ENCODE assay signal across 12 cellular contexts in the genomic region with DNA sequence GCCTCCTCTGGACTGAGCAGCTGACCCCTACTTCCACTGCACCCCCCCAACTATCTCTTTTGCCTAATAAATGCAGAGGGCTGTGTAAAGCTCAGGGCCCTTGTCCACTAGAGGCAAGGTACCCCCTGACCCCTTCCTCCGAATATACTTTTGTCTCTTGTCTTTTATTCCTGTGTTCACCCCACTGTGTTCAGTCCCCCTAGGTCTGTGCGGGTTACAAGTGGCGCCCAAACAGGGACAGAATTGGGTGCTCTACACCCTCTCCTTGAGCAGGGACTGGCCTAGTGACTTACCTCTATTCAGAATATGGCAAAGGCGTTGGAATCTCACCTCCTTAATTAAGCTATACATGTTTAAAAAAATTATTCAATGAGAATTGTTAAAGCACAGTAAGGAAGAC. TPM values are rescaled to one million over a fixed set of nuclear protein-coding genes. Genes with fewer than 3 reads are reported as not detected.
A peak's percentile ranks its signal among the peaks of the same experiment; 100 is the strongest.
DNase-seq lines count a peak whose midpoint lies in the region; ATAC-seq lines count a peak whose summit lies in the region.
"Had no signal": no experiment of that assay in that cellular context is flagged by ENCODE, and none has a peak within 500 bp of the region (broad histone marks: within the 10 kb centered on the region; RNA-seq: fewer than 3 reads in every experiment).

No MANE protein-coding gene starts in this region.

- no peak overlapping the region for H2AFZ ChIP-seq in GM23248

- peaks cover 64 to 92% (median 87%) of the 10 kb centered on the region in 3 donors for H3K36me3 Mint-ChIP-seq in CD8-positive, alpha-beta memory T cell

- no peaks in the 10 kb centered on the region for H3K27me3 ChIP-seq in CD8-positive, alpha-beta memory T cell (ENCODE audit: insufficient read depth, low read length, poor library complexity, severe bottlenecking)
- no peaks in the 10 kb centered on the region for H3K27me3 ChIP-seq in GM23248 (replicated peaks; ENCODE audit: insufficient read depth)

- H3K4me3 ChIP-seq in CD8-positive, alpha-beta memory T cell (ENCODE audit: low read length), result peak overlapping the region; percentile 4
- H3K4me3 ChIP-seq in GM23248, result no peak overlapping the region

- peaks cover 74% of the 10 kb centered on the region for H3K9me3 ChIP-seq in CD8-positive, alpha-beta memory T cell (ENCODE audit: low read length)
- no peaks in the 10 kb centered on the region for H3K9me3 ChIP-seq in GM23248 (ENCODE audit: low read depth)

- peaks cover 54 to 94% (median 89%) of the 10 kb centered on the region in 5 donors for H3K9me3 Mint-ChIP-seq in CD8-positive, alpha-beta memory T cell

- peaks cover 48% of the 10 kb centered on the region for H3K79me2 ChIP-seq in GM23248 (ENCODE audit: insufficient read depth)

- no peaks in the 10 kb centered on the region for H3K9me2 ChIP-seq in GM23248 (ENCODE audit: insufficient read depth)

- ATAC-seq in Right ventricle myocardium superior (ENCODE audit: poor library complexity), result no peak
- ATAC-seq: stimulated activated effector memory CD8-positive, alpha-beta T cell treated with anti-CD3 and anti-CD28 coated beads, Interleukin-12 subunit alpha, Interleukin-12 subunit beta, amount 100 ng/mL, for 72 hours had no signal

- in situ Hi-C loops in GM23248 (cut with MboI), result no loop called here

- DNase-seq in CD8-positive, alpha-beta memory T cell, result no peak
- DNase-seq in GM23248 (peak; percentile 16), astrocyte of the hippocampus (ENCODE audit: low read depth, low spot score) (peak; percentile 32), left kidney (ENCODE audit: low read depth, low spot score) (peak; percentile 24), mesenteric fat pad (ENCODE audit: low spot score) (no peak), NOMO-1 treated with DMSO at 0.1 percent for 48 hours (lab: John Stamatoyannopoulos, UW; ENCODE audit: unreplicated experiment) (no peak), Right ventricle myocardium superior (no peak)
- DNase-seq: activated T-cell treated with anti-CD3 and anti-CD28 coated beads for 4 hours, HCEC 1CT, NCI-H187 treated with DMSO at 0.1 percent for 48 hours had no signal

- H3K27ac Mint-ChIP-seq in CD8-positive, alpha-beta memory T cell, result no peak overlapping the region
- H3K27ac Mint-ChIP-seq: brain; stimulated activated effector memory CD8-positive, alpha-beta T cell treated with anti-CD3 and anti-CD28 coated beads, Interleukin-12 subunit alpha, Interleukin-12 subunit beta, amount 100 ng/mL, for 72 hours had no signal

- H3K27me3 Mint-ChIP-seq in CD8-positive, alpha-beta memory T cell, result no peaks in the 10 kb centered on the region

- peaks cover 0 to 4% (median 0%) of the 10 kb centered on the region in 3 donors for H3K4me1 Mint-ChIP-seq in CD8-positive, alpha-beta memory T cell
- H3K4me1 Mint-ChIP-seq: brain; stimulated activated effector memory CD8-positive, alpha-beta T cell treated with anti-CD3 and anti-CD28 coated beads, Interleukin-12 subunit alpha, Interleukin-12 subunit beta, amount 100 ng/mL, for 72 hours had no signal

- H3K9ac ChIP-seq in GM23248, result no peak overlapping the region

- H3K27ac ChIP-seq in CD8-positive, alpha-beta memory T cell (ENCODE audit: low read depth, low read length), result no peak overlapping the region
- no peak overlapping the region for H3K27ac ChIP-seq in GM23248

- no peak overlapping the region for H3K4me3 Mint-ChIP-seq in CD8-positive, alpha-beta memory T cell
- H3K4me3 Mint-ChIP-seq: brain; stimulated activated effector memory CD8-positive, alpha-beta T cell treated with anti-CD3 and anti-CD28 coated beads, Interleukin-12 subunit alpha, Interleukin-12 subunit beta, amount 100 ng/mL, for 72 hours had no signal

- no peaks in the 10 kb centered on the region for H3F3A ChIP-seq in GM23248 (ENCODE audit: insufficient read depth)

- CTCF ChIA-PET in CD8-positive, alpha-beta memory T cell (lab: Charles Lee), result interaction anchor here (1.2 kb wide), 1 partner anchor 44 kb away, joined by 3 read pairs; no protein-coding TSS in a partner anchor

- WGBS in GM23248 (ENCODE audit: low coverage in 1 of 2, low lambda C conversion rate in 2 of 2, missing lambda C conversion rate in 2 of 2), 2 experiments, result 74 to 79% methylated on average over 4 of the region's 4 CpGs

- no peak overlapping the region for H3K4me2 ChIP-seq in GM23248 (ENCODE audit: unreplicated experiment)

- H3K36me3 ChIP-seq in CD8-positive, alpha-beta memory T cell (ENCODE audit: insufficient read depth, low read length), result peaks cover 72% of the 10 kb centered on the region
- peaks cover 73% of the 10 kb centered on the region for H3K36me3 ChIP-seq in GM23248 (ENCODE audit: low read depth)

- POLR2A ChIA-PET in CD8-positive, alpha-beta memory T cell (lab: Charles Lee), result no interaction called here

- no peaks in the 10 kb centered on the region for H4K20me1 ChIP-seq in GM23248 (ENCODE audit: insufficient read depth)

- no peaks in the 10 kb centered on the region for H3K4me1 ChIP-seq in CD8-positive, alpha-beta memory T cell (ENCODE audit: insufficient read depth, low read length)
- H3K4me1 ChIP-seq in GM23248 (ENCODE audit: insufficient read depth), result no peaks in the 10 kb centered on the region

- intact Hi-C loops in Right ventricle myocardium superior (cut with DNase I), result no loop called here

RNA-seq across cellular contexts. Expression of gene ZNF350, which starts 15.0 kb away (rescaled TPM):
- 1 to 10 TPM; 9.0 to 10.0 TPM for total RNA-seq in CD8-positive, alpha-beta memory T cell
- polyA plus RNA-seq in CD8-positive, alpha-beta memory T cell, result 19.4 TPM
- total RNA-seq in GM23248 (2014; rRNA removed; shearing (Covaris generic)), result 7.3 and 7.5 TPM in 2 replicates
- polyA plus RNA-seq in GM23248 (2016; fragmentation: Nextera tagmentation; extraction: Ambion mirVana), result 7.3 and 9.0 TPM in 2 replicates
- total RNA-seq in mesenteric fat pad (9.7 TPM), Right ventricle myocardium superior (7.6 TPM)

RNA-seq across cellular contexts. Expression of gene ZNF615, which starts 36.4 kb away (rescaled TPM):
- total RNA-seq in CD8-positive, alpha-beta memory T cell, result 1 to 10 TPM; 7.6 to 8.8 TPM
- 9.6 TPM for polyA plus RNA-seq in CD8-positive, alpha-beta memory T cell
- 6.4 and 6.9 TPM in 2 replicates for total RNA-seq in GM23248 (2014; rRNA removed; shearing (Covaris generic))
- polyA plus RNA-seq in GM23248 (2016; fragmentation: Nextera tagmentation; extraction: Ambion mirVana), result 4.6 and 5.0 TPM in 2 replicates
- 6.3 TPM for total RNA-seq in mesenteric fat pad
- total RNA-seq in Right ventricle myocardium superior, result 9.6 TPM

RNA-seq across cellular contexts. Expression of gene ZNF613, which starts 44.4 kb away (rescaled TPM):
- 1 to 10 TPM; 3.5 to 4.6 TPM for total RNA-seq in CD8-positive, alpha-beta memory T cell
- 3.5 TPM for polyA plus RNA-seq in CD8-positive, alpha-beta memory T cell
- total RNA-seq in GM23248 (2014; rRNA removed; shearing (Covaris generic)), result 3.7 and 7.1 TPM in 2 replicates
- polyA plus RNA-seq in GM23248 (2016; fragmentation: Nextera tagmentation; extraction: Ambion mirVana), result 3.6 and 6.1 TPM in 2 replicates
- total RNA-seq in mesenteric fat pad (5.1 TPM), Right ventricle myocardium superior (3.1 TPM)

RNA-seq across cellular contexts. Expression of gene ZNF614, which starts 56.6 kb away (rescaled TPM):
- 10 to 100 TPM; 12.3 to 13.0 TPM for total RNA-seq in CD8-positive, alpha-beta memory T cell
- polyA plus RNA-seq in CD8-positive, alpha-beta memory T cell, result 7.2 TPM
- 8.5 and 15.9 TPM in 2 replicates for total RNA-seq in GM23248 (2014; rRNA removed; shearing (Covaris generic))
- 7.0 and 7.1 TPM in 2 replicates for polyA plus RNA-seq in GM23248 (2016; fragmentation: Nextera tagmentation; extraction: Ambion mirVana)
- 7.4 TPM for total RNA-seq in mesenteric fat pad
- 5.3 TPM for total RNA-seq in Right ventricle myocardium superior

Comparison
In these comparisons a context has a peak if more than half of its experiments do, and no peak if none do; other contexts are left out.
1. DNase-seq: peak in GM23248 (single experiment), astrocyte of the hippocampus (single experiment) and left kidney (single experiment); none in CD8-positive, alpha-beta memory T cell (0 of 5), mesenteric fat pad (single experiment), NOMO-1 treated with DMSO at 0.1 percent for 48 hours (single experiment) and Right ventricle myocardium superior (single experiment).